Comparison of ENCODE assay signal across 17 cellular contexts in the genomic region with DNA sequence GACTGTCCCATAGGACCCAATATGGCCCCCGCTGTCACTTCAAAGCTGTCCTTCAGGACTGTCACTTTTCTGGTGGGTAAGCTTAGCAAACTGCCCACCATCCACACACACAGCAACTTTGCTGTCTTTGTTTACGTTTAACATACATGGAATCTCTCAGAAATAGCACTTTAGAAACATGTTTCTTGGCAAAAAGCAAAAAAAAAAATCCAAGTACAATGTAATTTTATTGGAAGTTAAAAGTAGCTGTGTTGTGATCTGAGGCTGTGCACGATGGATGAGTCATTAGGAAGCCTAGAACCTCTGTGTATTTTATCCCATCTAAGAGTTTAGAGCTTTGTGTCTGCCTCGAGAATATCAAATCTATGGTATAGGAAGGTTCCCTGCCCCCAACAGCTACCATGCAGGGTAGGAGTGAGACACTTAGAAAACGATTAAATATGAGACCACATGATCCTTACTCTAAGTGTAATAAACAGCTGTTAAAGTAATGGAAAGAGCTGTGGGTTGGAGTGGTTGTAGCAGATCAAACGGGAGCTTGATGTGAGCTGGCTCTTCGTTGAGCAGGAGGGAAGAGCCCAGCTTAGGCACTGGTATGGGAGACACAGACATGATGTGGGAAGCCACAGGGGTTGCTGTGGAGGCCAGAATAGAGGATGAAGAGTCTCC.
DNase-seq lines count a peak whose midpoint lies in the region; ATAC-seq and TF ChIP-seq lines count a peak whose summit lies in the region.
"Had no signal": no experiment of that assay in that cellular context is flagged by ENCODE, and none has a peak within 500 bp of the region (broad histone marks: within the 10 kb centered on the region; RNA-seq: fewer than 3 reads in every experiment).

No MANE protein-coding gene starts in this region.

- TF ChIP-seq CTCF in OCI-LY7 (conservative IDR thresholded peaks at IDR 0.05; ENCODE audit: low read length) (no peak), testis (IDR thresholded peaks at IDR 0.05) (no peak), GM13976 (IDR thresholded peaks at IDR 0.05; ENCODE audit: borderline replicate concordance, control extremely low read depth, extremely low read depth, insufficient read depth, missing control alignments) (no peak)

- TF ChIP-seq POLR2A in testis (IDR thresholded peaks at IDR 0.05) = no peak

- H2AFZ ChIP-seq in OCI-LY7 (ENCODE audit: low read length) = no peak overlapping the region

- H3K9me3 ChIP-seq in OCI-LY7 (ENCODE audit: low read length) (no peaks in the 10 kb centered on the region), testis (no peaks in the 10 kb centered on the region)
- H3K9me3 ChIP-seq: ovary, spleen, upper lobe of right lung had no signal

- POLR2A ChIA-PET in OCI-LY7 (lab: Charles Lee) = interaction anchor here (0.7 to 2.9 kb wide), 9 partner anchors 12 to 115 kb away, joined by 3 to 13 read pairs (median 3); no protein-coding TSS in a partner anchor

- in situ Hi-C loops in GM13976 (cut with MboI; ENCODE audit: low sequenced_read_pairs, unreplicated experiment) = no loop called here

- no peaks in the 10 kb centered on the region for H4K20me1 ChIP-seq in OCI-LY7 (ENCODE audit: insufficient read depth, low read length)

- no peaks in the 10 kb centered on the region for H3K79me2 ChIP-seq in OCI-LY7 (ENCODE audit: insufficient read depth, low read depth, low read length)

- ATAC-seq in esophagus mucosa = no peak
- ATAC-seq: activated CD8-positive, alpha-beta memory T cell treated with anti-CD3 and anti-CD28 coated beads, Interleukin-2, amount 10 ng/mL, durations not matched to agents 7 days and 5 days; stimulated activated memory B cell treated with anti-CD40 and anti-IgM and Interleukin-4, amounts not matched to agents 10 μg/mL and 1 μg/mL and 100 μg/mL, for 72 hours; upper lobe of right lung had no signal

- intact Hi-C loops in OCI-LY7 (cut with micrococcal nuclease; ENCODE audit: unreplicated experiment) (no loop called here), testis (cut with DNase I; ENCODE audit: low total_unique reads) (no loop called here)

- CTCF ChIA-PET in OCI-LY7 (lab: Charles Lee; ENCODE audit: unreplicated experiment) = interaction anchor here (0.6 to 1.2 kb wide), 2 partner anchors 16 to 33 kb away, joined by 3 read pairs; no protein-coding TSS in a partner anchor

- 72% methylated on average over 7 of the region's 7 CpGs for WGBS in testis, 2 donors

- H3K36me3 ChIP-seq in OCI-LY7 (ENCODE audit: insufficient read depth, low read length) = no peaks in the 10 kb centered on the region
- no peaks in the 10 kb centered on the region for H3K36me3 ChIP-seq in testis (ENCODE audit: low read depth, missing control alignments)
- H3K36me3 ChIP-seq: ovary, spleen, upper lobe of right lung had no signal

- H3K4me3 ChIP-seq in OCI-LY7 (ENCODE audit: low read depth, low read length, poor library complexity, severe bottlenecking) (no peak overlapping the region), testis (no peak overlapping the region)
- H3K4me3 ChIP-seq: ovary, spleen, upper lobe of right lung had no signal

- peaks cover 54% of the 10 kb centered on the region for H3K4me1 ChIP-seq in OCI-LY7 (ENCODE audit: insufficient read depth, low read length, poor library complexity, severe bottlenecking)
- H3K4me1 ChIP-seq in testis = peaks cover 20% of the 10 kb centered on the region
- H3K4me1 ChIP-seq: upper lobe of right lung had no signal

- H3K9me2 ChIP-seq in OCI-LY7 (ENCODE audit: insufficient read depth, low read length) = no peaks in the 10 kb centered on the region

- peak; percentile 5 for DNase-seq in NCI-H2227 (lab: John Stamatoyannopoulos, UW; ENCODE audit: unreplicated experiment)
- no peak for DNase-seq in NCI-H2227 treated with DMSO at 0.1 percent for 48 hours (lab: John Stamatoyannopoulos, UW)
- DNase-seq in OCI-LY7 (ENCODE audit: low spot score) = no peak
- peak; percentile 67 for DNase-seq in islet precursor cell
- DNase-seq in testis = no peak
- DNase-seq in LoVo (ENCODE audit: low spot score) = no peak
- no peak for DNase-seq in GM13976 (ENCODE audit: low spot score)
- DNase-seq: activated B cell treated with CpG ODN at 0.5 μM for 24 hours; activated CD8-positive, alpha-beta memory T cell treated with anti-CD3 and anti-CD28 coated beads, Interleukin-2, amount 10 ng/mL, durations not matched to agents 7 days and 5 days; activated effector memory CD4-positive, alpha-beta T cell treated with Interleukin-2 at 50 U/mL for 16 hours; HFFc6; NCI-H1436 treated with DMSO at 0.1 percent for 48 hours; ovary; spleen; upper lobe of right lung had no signal

- H3K27ac ChIP-seq in OCI-LY7 (ENCODE audit: low read depth, low read length, poor library complexity, severe bottlenecking) (no peak overlapping the region), testis (peak overlapping the region; percentile 6 to 33)
- H3K27ac ChIP-seq: ovary, upper lobe of right lung had no signal

- no TSS peak for BruUV-seq in OCI-LY7 (replicated peaks; lab: Mats Ljungman, UMichigan)

- no peaks in the 10 kb centered on the region for H3K27me3 ChIP-seq in testis
- H3K27me3 ChIP-seq: ovary, spleen, upper lobe of right lung had no signal

- peak overlapping the region; percentile 84 for H3K4me2 ChIP-seq in OCI-LY7 (ENCODE audit: low read length)

Comparison
In these comparisons a context has a peak if more than half of its experiments do, and no peak if none do; other contexts are left out.
1. DNase-seq: peak in NCI-H2227 (single experiment) and islet precursor cell (single experiment); none in NCI-H2227 treated with DMSO at 0.1 percent for 48 hours (single experiment), OCI-LY7 (single experiment), testis (single experiment), LoVo (single experiment) and GM13976 (single experiment).